In genomic region chr1:231949277-231950122, GRCh38 we compare ENCODE assay signal across 1 cellular context.
TF ChIP-seq lines count a peak whose summit lies in the region.

No MANE protein-coding gene starts in this region.

TF ChIP-seq in SK-N-SH treated with all-trans-retinoic acid at 6 μM for 48 hours, 23 proteins besides CTCF, POLR2A, EP300 and RAD21 (continued from another document):
- TF ChIP-seq GLIS3 (CRISPR knock-in tag; IDR thresholded peaks at IDR 0.05) (no peak), TSHZ2 (CRISPR knock-in tag; IDR thresholded peaks at IDR 0.05) (no peak), CSRNP3 (CRISPR knock-in tag; IDR thresholded peaks at IDR 0.05) (no peak), ZFP30 (CRISPR knock-in tag; IDR thresholded peaks at IDR 0.05) (no peak), CREB5 (CRISPR knock-in tag; IDR thresholded peaks at IDR 0.05; ENCODE audit: low read depth) (no peak), RARB (CRISPR knock-in tag; IDR thresholded peaks at IDR 0.05) (no peak)
